In genomic region chr1:6245086-6245868, GRCh38 we compare ENCODE assay signal across 8 cellular contexts. TPM values are rescaled to one million over a fixed set of nuclear protein-coding genes. Genes with fewer than 3 reads are reported as not detected.
DNase-seq lines count a peak whose midpoint lies in the region; ATAC-seq and TF ChIP-seq lines count a peak whose summit lies in the region.

No MANE protein-coding gene starts in this region.

- H3K36me3 ChIP-seq in upper lobe of right lung: no peaks in the 10 kb centered on the region

- intact Hi-C loops in upper lobe of right lung (cut with DNase I): loop anchor here (10.0 kb wide), 2 partner anchors 100 to 160 kb away; no protein-coding TSS in a partner anchor

- no peak overlapping the region for H3K4me3 ChIP-seq in upper lobe of right lung

- DNase-seq in AG08395 (ENCODE audit: low spot score) (peak; percentile 88), KBM-7 (peak; percentile 88), SHP77 treated with DMSO at 0.1 percent for 48 hours (lab: John Stamatoyannopoulos, UW) (peak; percentile 56), globus pallidus (ENCODE audit: low spot score) (peak; percentile 62), pons (ENCODE audit: low spot score) (peak; percentile 45), upper lobe of right lung (peak; percentile 89)
- peak; percentile 68 for DNase-seq in activated gamma-delta T cell treated with anti-CD3 and anti-CD28 coated beads, Interleukin-2, amount 50 U/mL, for 16 hours (ENCODE audit: low read depth)

- peaks cover 27% of the 10 kb centered on the region for H3K4me1 ChIP-seq in upper lobe of right lung

- no peaks in the 10 kb centered on the region for H3K9me3 ChIP-seq in upper lobe of right lung

- peaks cover 80% of the 10 kb centered on the region for H3K27me3 ChIP-seq in upper lobe of right lung

- ATAC-seq in GM18861 (IDR thresholded peaks at IDR 0.05; ENCODE audit: unreplicated experiment) (peak; percentile 53), upper lobe of right lung (peak; percentile 89)

- TF ChIP-seq CTCF in upper lobe of right lung (IDR thresholded peaks at IDR 0.05): peak; percentile 74

- H3K27ac ChIP-seq in upper lobe of right lung: no peak overlapping the region

- in situ Hi-C loops in KBM-7 (cut with MboI; ENCODE audit: low pct_unique_long_range_greater_than_20kb, low sequenced_read_pairs): loop anchor here (10.0 kb wide), 1 partner anchor 160 kb away; no protein-coding TSS in a partner anchor

RNA-seq across cellular contexts. Expression of gene HES3, which starts 1.3 kb away (rescaled TPM):
- total RNA-seq in upper lobe of right lung: not detected

RNA-seq across cellular contexts. Expression of gene ICMT, which starts 9.5 kb away (rescaled TPM):
- total RNA-seq in upper lobe of right lung: 56.9 TPM

RNA-seq across cellular contexts. Expression of gene GPR153, which starts 15.6 kb away (rescaled TPM):
- total RNA-seq in upper lobe of right lung: 16.9 TPM

RNA-seq across cellular contexts. Expression of gene RNF207, which starts 39.4 kb away (rescaled TPM):
- total RNA-seq in upper lobe of right lung: 12.7 TPM

RNA-seq across cellular contexts. Expression of gene RPL22, which starts 45.9 kb away (rescaled TPM):
- 308 TPM for total RNA-seq in upper lobe of right lung
